ENCODE assay signal across 1 cellular context in the genomic region with DNA sequence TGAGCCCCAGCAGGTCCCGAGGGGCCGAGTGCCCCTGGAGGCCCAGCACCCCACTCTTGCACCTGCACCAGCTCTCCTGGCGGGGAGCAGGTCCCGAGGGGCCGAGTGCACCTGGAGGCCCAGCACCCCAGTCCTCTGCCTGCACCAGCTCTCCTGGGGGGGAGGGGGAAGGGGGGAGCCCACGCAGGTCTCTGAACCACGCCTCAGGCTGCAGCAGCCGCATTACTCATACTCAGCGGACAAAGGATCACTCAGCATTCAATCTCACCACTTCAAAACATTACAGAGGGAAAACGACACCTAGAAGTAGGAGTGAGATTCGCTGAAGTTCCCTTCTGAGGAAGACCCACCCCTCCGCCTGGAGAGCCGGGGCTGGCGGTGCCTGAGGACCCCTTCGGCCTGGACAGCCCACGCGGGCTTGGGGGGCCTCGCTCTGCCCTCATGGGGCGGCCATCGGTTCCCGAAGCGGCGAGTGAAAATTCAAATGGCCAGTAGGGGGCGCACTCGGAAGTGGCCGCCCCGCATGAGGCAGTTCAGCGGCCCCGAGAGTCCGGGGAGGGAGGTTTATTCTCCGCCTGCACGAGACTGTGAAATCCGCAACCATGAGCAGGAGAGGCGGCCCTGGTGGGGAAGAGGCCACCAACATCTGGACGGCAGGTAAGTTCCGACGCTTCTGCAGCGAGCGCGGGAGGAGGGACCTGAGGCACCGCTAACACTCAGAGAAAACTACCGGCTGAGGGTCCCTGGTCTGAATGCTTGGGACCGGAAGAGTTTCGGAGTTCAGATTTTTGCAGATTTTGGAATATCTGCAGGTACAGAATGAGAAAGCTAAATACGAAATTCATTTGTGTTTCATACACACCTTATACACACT.
TF ChIP-seq lines count a peak whose summit lies in the region.

No MANE protein-coding gene starts in this region.

TF ChIP-seq in HEK293, 187 proteins besides CTCF, POLR2A, EP300 and RAD21 (continued from another document):
- TF ChIP-seq, protein P1, sequence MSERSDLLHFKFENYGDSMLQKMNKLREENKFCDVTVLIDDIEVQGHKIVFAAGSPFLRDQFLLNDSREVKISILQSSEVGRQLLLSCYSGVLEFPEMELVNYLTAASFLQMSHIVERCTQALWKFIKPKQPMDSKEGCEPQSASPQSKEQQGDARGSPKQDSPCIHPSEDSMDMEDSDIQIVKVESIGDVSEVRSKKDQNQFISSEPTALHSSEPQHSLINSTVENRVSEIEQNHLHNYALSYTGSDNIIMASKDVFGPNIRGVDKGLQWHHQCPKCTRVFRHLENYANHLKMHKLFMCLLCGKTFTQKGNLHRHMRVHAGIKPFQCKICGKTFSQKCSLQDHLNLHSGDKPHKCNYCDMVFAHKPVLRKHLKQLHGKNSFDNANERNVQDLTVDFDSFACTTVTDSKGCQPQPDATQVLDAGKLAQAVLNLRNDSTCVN (tag by site-specific recombination; optimal IDR thresholded peaks at IDR 0.05), result peak; percentile 31
- TF ChIP-seq GLIS1 (tag by site-specific recombination; IDR thresholded peaks at IDR 0.05) (peak; percentile 54), EGR2 (tag by site-specific recombination; IDR thresholded peaks at IDR 0.05; ENCODE audit: low read depth) (peak; percentile 48; the same call in 1 of the 2 replicates), ZNF202 (tag by site-specific recombination; IDR thresholded peaks at IDR 0.05; ENCODE audit: borderline replicate concordance) (no peak), ZNF335 (tag by site-specific recombination; conservative IDR thresholded peaks at IDR 0.05) (peak; percentile 92), ZFP37 (tag by site-specific recombination; IDR thresholded peaks at IDR 0.05) (0 out of 2 replicates have a peak, but pooled peaks have one; percentile 44), GLIS2 (tag by site-specific recombination; IDR thresholded peaks at IDR 0.05) (peak; percentile 81; the same call in 1 of the 2 replicates)
- TF ChIP-seq, protein P2, sequence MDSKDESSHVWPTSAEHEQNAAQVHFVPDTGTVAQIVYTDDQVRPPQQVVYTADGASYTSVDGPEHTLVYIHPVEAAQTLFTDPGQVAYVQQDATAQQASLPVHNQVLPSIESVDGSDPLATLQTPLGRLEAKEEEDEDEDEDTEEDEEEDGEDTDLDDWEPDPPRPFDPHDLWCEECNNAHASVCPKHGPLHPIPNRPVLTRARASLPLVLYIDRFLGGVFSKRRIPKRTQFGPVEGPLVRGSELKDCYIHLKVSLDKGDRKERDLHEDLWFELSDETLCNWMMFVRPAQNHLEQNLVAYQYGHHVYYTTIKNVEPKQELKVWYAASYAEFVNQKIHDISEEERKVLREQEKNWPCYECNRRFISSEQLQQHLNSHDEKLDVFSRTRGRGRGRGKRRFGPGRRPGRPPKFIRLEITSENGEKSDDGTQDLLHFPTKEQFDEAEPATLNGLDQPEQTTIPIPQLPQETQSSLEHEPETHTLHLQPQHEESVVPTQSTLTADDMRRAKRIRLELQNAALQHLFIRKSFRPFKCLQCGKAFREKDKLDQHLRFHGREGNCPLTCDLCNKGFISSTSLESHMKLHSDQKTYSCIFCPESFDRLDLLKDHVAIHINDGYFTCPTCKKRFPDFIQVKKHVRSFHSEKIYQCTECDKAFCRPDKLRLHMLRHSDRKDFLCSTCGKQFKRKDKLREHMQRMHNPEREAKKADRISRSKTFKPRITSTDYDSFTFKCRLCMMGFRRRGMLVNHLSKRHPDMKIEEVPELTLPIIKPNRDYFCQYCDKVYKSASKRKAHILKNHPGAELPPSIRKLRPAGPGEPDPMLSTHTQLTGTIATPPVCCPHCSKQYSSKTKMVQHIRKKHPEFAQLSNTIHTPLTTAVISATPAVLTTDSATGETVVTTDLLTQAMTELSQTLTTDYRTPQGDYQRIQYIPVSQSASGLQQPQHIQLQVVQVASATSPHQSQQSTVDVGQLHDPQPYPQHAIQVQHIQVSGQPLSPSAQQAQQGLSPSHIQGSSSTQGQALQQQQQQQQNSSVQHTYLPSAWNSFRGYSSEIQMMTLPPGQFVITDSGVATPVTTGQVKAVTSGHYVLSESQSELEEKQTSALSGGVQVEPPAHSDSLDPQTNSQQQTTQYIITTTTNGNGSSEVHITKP (tag by site-specific recombination; IDR thresholded peaks at IDR 0.05), result peak; percentile 30; the same call in 1 of the 2 replicates
